Comparison of ENCODE assay signal across 1 cellular context in genomic region chr17:62618647-62619412, GRCh38.
TF ChIP-seq lines count a peak whose summit lies in the region.

No MANE protein-coding gene starts in this region.

TF ChIP-seq in K562, 482 proteins besides CTCF, POLR2A, EP300 and RAD21 (continued from another document):
- TF ChIP-seq, protein P1, sequence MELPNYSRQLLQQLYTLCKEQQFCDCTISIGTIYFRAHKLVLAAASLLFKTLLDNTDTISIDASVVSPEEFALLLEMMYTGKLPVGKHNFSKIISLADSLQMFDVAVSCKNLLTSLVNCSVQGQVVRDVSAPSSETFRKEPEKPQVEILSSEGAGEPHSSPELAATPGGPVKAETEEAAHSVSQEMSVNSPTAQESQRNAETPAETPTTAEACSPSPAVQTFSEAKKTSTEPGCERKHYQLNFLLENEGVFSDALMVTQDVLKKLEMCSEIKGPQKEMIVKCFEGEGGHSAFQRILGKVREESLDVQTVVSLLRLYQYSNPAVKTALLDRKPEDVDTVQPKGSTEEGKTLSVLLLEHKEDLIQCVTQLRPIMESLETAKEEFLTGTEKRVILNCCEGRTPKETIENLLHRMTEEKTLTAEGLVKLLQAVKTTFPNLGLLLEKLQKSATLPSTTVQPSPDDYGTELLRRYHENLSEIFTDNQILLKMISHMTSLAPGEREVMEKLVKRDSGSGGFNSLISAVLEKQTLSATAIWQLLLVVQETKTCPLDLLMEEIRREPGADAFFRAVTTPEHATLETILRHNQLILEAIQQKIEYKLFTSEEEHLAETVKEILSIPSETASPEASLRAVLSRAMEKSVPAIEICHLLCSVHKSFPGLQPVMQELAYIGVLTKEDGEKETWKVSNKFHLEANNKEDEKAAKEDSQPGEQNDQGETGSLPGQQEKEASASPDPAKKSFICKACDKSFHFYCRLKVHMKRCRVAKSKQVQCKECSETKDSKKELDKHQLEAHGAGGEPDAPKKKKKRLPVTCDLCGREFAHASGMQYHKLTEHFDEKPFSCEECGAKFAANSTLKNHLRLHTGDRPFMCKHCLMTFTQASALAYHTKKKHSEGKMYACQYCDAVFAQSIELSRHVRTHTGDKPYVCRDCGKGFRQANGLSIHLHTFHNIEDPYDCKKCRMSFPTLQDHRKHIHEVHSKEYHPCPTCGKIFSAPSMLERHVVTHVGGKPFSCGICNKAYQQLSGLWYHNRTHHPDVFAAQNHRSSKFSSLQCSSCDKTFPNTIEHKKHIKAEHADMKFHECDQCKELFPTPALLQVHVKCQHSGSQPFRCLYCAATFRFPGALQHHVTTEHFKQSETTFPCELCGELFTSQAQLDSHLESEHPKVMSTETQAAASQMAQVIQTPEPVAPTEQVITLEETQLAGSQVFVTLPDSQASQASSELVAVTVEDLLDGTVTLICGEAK (IDR thresholded peaks at IDR 0.05), result no peak
- TF ChIP-seq, protein P1 (CRISPR knock-in tag; IDR thresholded peaks at IDR 0.05), result no peak
- TF ChIP-seq SAFB (IDR thresholded peaks at IDR 0.05; ENCODE audit: borderline replicate concordance, low read depth, low read length) (no peak), ZFP36 (IDR thresholded peaks at IDR 0.05; ENCODE audit: low read depth, low read length, partially characterized antibody) (peak; percentile 20), ZNF76 (CRISPR knock-in tag; IDR thresholded peaks at IDR 0.05; ENCODE audit: borderline replicate concordance) (no peak), ZNF133 (CRISPR knock-in tag; IDR thresholded peaks at IDR 0.05) (no peak), ZNF12 (CRISPR knock-in tag; IDR thresholded peaks at IDR 0.05) (no peak), RB1 (IDR thresholded peaks at IDR 0.05; ENCODE audit: low read depth) (no peak), FOXP4 (CRISPR knock-in tag; IDR thresholded peaks at IDR 0.05; ENCODE audit: borderline replicate concordance) (no peak), NCOA1 (IDR thresholded peaks at IDR 0.05; ENCODE audit: low read depth) (no peak), ZNF184 (CRISPR knock-in tag; IDR thresholded peaks at IDR 0.05) (no peak), PURB (CRISPR knock-in tag; IDR thresholded peaks at IDR 0.05; ENCODE audit: low read depth) (no peak)
- TF ChIP-seq, protein P2, sequence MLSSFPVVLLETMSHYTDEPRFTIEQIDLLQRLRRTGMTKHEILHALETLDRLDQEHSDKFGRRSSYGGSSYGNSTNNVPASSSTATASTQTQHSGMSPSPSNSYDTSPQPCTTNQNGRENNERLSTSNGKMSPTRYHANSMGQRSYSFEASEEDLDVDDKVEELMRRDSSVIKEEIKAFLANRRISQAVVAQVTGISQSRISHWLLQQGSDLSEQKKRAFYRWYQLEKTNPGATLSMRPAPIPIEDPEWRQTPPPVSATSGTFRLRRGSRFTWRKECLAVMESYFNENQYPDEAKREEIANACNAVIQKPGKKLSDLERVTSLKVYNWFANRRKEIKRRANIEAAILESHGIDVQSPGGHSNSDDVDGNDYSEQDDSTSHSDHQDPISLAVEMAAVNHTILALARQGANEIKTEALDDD (IDR thresholded peaks at IDR 0.05), result no peak
TF ChIP-seq in K562: peak in this region for 4.
